1 cellular context compared by ENCODE assay signal in the genomic region with DNA sequence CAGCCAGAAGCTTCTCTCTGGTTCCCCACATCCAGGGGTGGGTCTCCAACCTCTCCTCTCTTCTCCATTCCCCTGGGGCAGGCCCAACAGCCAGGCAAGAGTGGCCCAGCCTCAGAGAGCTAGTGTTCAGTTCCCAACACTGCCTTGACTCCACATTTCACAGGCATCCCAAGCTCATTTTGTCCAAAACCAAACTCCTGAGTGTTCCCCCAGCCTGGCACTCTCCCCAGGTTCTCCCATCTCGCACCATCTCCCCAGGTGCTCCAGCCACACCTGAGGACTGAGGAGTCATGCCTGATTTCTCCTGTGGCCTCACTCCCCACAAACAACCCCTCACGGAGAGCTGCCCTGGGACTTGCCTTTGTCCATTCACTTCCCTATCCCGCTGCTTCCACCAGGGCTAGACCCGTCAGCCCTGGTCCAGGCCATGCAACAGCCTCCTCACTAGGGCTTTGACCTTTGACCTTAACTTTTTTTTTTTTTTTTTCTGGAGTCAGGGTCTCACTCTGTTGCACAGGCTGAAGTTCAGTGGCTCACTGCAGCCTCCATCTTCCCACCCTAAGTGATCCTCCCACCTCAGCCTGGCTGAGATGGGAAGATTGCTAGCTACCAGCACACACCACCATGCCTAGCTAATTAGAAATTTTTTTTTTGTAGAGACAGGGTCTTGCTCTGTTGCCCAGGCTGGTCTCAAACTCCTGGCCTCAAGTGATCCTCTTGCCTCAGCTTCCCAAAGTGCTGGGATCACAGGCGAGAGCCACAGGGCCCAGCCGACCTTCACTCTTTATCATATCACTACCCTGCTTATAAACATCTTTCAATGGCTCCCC.
A peak's percentile ranks its signal among the peaks of the same experiment; 100 is the strongest.
TF ChIP-seq lines count a peak whose summit lies in the region.

No MANE protein-coding gene starts in this region.

TF ChIP-seq in HepG2, 621 proteins besides CTCF, POLR2A, EP300 and RAD21 (continues in another document):
- TF ChIP-seq NCOA2 (CRISPR knock-in tag; IDR thresholded peaks at IDR 0.05) (no peak), ZNF556 (CRISPR knock-in tag; IDR thresholded peaks at IDR 0.05; ENCODE audit: borderline replicate concordance) (no peak), ZNF136 (CRISPR knock-in tag; IDR thresholded peaks at IDR 0.05; ENCODE audit: low read depth) (no peak), NR2C2 (CRISPR knock-in tag; IDR thresholded peaks at IDR 0.05; ENCODE audit: borderline replicate concordance) (peak; percentile 91), NFIC (IDR thresholded peaks at IDR 0.05; ENCODE audit: low read length) (no peak), ZNF547 (CRISPR knock-in tag; IDR thresholded peaks at IDR 0.05) (no peak), ATRX (CRISPR knock-in tag; IDR thresholded peaks at IDR 0.05; ENCODE audit: borderline replicate concordance) (no peak), NRL (CRISPR knock-in tag; IDR thresholded peaks at IDR 0.05; ENCODE audit: borderline replicate concordance) (0 out of 2 replicates have a peak, but pooled peaks have one; percentile 45), PHF21A (CRISPR knock-in tag; IDR thresholded peaks at IDR 0.05) (0 out of 2 replicates have a peak, but pooled peaks have one; percentile 27), ZNF569 (CRISPR knock-in tag; IDR thresholded peaks at IDR 0.05; ENCODE audit: borderline replicate concordance) (no peak), HNF4A (CRISPR knock-in tag; IDR thresholded peaks at IDR 0.05) (peak; percentile 14; the same call in 1 of the 2 replicates), ZNF607 (CRISPR knock-in tag; IDR thresholded peaks at IDR 0.05; ENCODE audit: borderline replicate concordance) (no peak), ASH2L (IDR thresholded peaks at IDR 0.05; ENCODE audit: insufficient read length, low read depth, low read length) (no peak), ZSCAN30 (CRISPR knock-in tag; IDR thresholded peaks at IDR 0.05) (no peak), TBL1XR1 (IDR thresholded peaks at IDR 0.05; ENCODE audit: borderline replicate concordance, low read length, partially characterized antibody) (no peak), SRSF1 (optimal IDR thresholded peaks at IDR 0.05; ENCODE audit: low read depth, low read length) (no peak), ZNF674 (CRISPR knock-in tag; IDR thresholded peaks at IDR 0.05; ENCODE audit: low read depth) (no peak), NR2F6 (IDR thresholded peaks at IDR 0.05) (peak; percentile 93), NR2F6 (CRISPR knock-in tag; IDR thresholded peaks at IDR 0.05) (peak; percentile 89), TOE1 (CRISPR knock-in tag; IDR thresholded peaks at IDR 0.05) (no peak), DBP (CRISPR knock-in tag; IDR thresholded peaks at IDR 0.05; ENCODE audit: not compliant biosample characterization) (no peak), TAF15 (IDR thresholded peaks at IDR 0.05; ENCODE audit: low read depth, low read length, poor library complexity, severe bottlenecking) (no peak), YY1 (IDR thresholded peaks at IDR 0.05; ENCODE audit: insufficient read depth, insufficient replicate concordance, low read depth, low read length) (no peak), ZFP36L2 (CRISPR knock-in tag; IDR thresholded peaks at IDR 0.05) (no peak), ZSCAN25 (CRISPR knock-in tag; IDR thresholded peaks at IDR 0.05) (no peak), ZSCAN21 (CRISPR knock-in tag; IDR thresholded peaks at IDR 0.05; ENCODE audit: borderline replicate concordance) (no peak), FOSL1 (CRISPR knock-in tag; IDR thresholded peaks at IDR 0.05; ENCODE audit: borderline replicate concordance) (no peak), IKZF4 (CRISPR knock-in tag; IDR thresholded peaks at IDR 0.05; ENCODE audit: borderline replicate concordance, low read depth, not compliant biosample characterization) (no peak), ATAD3A (CRISPR knock-in tag; IDR thresholded peaks at IDR 0.05) (no peak), ZNF512 (CRISPR knock-in tag; IDR thresholded peaks at IDR 0.05) (no peak), ZBTB21 (CRISPR knock-in tag; IDR thresholded peaks at IDR 0.05) (no peak), ZNF792 (CRISPR knock-in tag; IDR thresholded peaks at IDR 0.05) (no peak), CREM (IDR thresholded peaks at IDR 0.05) (no peak), CREM (CRISPR knock-in tag; IDR thresholded peaks at IDR 0.05) (no peak), KDM6A (CRISPR knock-in tag; IDR thresholded peaks at IDR 0.05; ENCODE audit: low read depth) (no peak), ZNF264 (CRISPR knock-in tag; IDR thresholded peaks at IDR 0.05) (no peak), ZSCAN5A (CRISPR knock-in tag; IDR thresholded peaks at IDR 0.05; ENCODE audit: borderline replicate concordance) (no peak)
- TF ChIP-seq, protein P1, sequence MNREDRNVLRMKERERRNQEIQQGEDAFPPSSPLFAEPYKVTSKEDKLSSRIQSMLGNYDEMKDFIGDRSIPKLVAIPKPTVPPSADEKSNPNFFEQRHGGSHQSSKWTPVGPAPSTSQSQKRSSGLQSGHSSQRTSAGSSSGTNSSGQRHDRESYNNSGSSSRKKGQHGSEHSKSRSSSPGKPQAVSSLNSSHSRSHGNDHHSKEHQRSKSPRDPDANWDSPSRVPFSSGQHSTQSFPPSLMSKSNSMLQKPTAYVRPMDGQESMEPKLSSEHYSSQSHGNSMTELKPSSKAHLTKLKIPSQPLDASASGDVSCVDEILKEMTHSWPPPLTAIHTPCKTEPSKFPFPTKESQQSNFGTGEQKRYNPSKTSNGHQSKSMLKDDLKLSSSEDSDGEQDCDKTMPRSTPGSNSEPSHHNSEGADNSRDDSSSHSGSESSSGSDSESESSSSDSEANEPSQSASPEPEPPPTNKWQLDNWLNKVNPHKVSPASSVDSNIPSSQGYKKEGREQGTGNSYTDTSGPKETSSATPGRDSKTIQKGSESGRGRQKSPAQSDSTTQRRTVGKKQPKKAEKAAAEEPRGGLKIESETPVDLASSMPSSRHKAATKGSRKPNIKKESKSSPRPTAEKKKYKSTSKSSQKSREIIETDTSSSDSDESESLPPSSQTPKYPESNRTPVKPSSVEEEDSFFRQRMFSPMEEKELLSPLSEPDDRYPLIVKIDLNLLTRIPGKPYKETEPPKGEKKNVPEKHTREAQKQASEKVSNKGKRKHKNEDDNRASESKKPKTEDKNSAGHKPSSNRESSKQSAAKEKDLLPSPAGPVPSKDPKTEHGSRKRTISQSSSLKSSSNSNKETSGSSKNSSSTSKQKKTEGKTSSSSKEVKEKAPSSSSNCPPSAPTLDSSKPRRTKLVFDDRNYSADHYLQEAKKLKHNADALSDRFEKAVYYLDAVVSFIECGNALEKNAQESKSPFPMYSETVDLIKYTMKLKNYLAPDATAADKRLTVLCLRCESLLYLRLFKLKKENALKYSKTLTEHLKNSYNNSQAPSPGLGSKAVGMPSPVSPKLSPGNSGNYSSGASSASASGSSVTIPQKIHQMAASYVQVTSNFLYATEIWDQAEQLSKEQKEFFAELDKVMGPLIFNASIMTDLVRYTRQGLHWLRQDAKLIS (CRISPR knock-in tag; IDR thresholded peaks at IDR 0.05): no peak
- TF ChIP-seq, protein P2, sequence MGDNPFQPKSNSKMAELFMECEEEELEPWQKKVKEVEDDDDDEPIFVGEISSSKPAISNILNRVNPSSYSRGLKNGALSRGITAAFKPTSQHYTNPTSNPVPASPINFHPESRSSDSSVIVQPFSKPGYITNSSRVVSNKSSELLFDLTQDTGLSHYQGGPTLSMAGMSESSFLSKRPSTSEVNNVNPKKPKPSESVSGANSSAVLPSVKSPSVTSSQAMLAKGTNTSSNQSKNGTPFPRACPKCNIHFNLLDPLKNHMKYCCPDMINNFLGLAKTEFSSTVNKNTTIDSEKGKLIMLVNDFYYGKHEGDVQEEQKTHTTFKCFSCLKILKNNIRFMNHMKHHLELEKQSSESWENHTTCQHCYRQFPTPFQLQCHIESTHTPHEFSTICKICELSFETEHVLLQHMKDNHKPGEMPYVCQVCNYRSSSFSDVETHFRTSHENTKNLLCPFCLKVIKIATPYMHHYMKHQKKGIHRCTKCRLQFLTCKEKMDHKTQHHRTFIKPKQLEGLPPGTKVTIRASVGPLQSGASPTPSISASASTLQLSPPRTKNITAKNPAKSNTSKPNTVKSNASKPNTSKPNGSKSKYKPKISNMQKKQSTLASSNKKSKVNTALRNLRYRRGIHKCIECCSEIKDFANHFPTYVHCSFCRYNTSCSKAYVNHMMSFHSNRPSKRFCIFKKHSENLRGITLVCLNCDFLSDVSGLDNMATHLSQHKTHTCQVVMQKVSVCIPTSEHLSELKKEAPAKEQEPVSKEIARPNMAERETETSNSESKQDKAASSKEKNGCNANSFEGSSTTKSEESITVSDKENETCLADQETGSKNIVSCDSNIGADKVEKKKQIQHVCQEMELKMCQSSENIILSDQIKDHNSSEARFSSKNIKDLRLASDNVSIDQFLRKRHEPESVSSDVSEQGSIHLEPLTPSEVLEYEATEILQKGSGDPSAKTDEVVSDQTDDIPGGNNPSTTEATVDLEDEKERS (CRISPR knock-in tag; IDR thresholded peaks at IDR 0.05): no peak
- TF ChIP-seq, protein P3, sequence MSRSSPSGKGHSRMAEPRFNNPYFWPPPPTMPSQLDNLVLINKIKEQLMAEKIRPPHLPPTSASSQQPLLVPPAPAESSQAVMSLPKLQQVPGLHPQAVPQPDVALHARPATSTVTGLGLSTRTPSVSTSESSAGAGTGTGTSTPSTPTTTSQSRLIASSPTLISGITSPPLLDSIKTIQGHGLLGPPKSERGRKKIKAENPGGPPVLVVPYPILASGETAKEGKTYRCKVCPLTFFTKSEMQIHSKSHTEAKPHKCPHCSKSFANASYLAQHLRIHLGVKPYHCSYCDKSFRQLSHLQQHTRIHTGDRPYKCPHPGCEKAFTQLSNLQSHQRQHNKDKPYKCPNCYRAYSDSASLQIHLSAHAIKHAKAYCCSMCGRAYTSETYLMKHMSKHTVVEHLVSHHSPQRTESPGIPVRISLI (CRISPR knock-in tag; IDR thresholded peaks at IDR 0.05; ENCODE audit: borderline replicate concordance): peak; percentile 95
- TF ChIP-seq, protein P4, sequence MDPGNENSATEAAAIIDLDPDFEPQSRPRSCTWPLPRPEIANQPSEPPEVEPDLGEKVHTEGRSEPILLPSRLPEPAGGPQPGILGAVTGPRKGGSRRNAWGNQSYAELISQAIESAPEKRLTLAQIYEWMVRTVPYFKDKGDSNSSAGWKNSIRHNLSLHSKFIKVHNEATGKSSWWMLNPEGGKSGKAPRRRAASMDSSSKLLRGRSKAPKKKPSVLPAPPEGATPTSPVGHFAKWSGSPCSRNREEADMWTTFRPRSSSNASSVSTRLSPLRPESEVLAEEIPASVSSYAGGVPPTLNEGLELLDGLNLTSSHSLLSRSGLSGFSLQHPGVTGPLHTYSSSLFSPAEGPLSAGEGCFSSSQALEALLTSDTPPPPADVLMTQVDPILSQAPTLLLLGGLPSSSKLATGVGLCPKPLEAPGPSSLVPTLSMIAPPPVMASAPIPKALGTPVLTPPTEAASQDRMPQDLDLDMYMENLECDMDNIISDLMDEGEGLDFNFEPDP (CRISPR knock-in tag; conservative IDR thresholded peaks at IDR 0.05): no peak
- TF ChIP-seq, protein P5, sequence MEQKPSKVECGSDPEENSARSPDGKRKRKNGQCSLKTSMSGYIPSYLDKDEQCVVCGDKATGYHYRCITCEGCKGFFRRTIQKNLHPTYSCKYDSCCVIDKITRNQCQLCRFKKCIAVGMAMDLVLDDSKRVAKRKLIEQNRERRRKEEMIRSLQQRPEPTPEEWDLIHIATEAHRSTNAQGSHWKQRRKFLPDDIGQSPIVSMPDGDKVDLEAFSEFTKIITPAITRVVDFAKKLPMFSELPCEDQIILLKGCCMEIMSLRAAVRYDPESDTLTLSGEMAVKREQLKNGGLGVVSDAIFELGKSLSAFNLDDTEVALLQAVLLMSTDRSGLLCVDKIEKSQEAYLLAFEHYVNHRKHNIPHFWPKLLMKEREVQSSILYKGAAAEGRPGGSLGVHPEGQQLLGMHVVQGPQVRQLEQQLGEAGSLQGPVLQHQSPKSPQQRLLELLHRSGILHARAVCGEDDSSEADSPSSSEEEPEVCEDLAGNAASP (CRISPR knock-in tag; IDR thresholded peaks at IDR 0.05; ENCODE audit: borderline replicate concordance): no peak
